ENCODE assay signal across 10 cellular contexts in the genomic region with DNA sequence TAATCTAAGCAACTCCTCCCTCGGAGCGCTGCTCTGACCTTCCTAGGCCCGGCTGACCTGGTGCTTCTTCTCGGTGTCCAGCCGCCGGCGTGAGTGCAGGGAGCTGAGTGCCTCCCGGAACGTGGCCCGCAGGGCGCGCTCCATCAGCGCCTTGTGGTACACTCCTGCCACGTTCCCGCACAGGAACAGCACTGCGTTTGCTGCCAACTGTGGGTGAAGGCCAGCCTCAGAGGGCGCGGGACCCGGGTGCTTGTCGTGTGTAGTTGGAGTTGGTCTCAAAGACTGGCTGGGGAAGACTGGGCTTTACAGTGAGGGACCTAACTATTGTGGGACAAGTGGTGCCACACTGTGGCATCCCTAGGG. TPM values are rescaled to one million over a fixed set of nuclear protein-coding genes. Genes with fewer than 3 reads are reported as not detected.
DNase-seq lines count a peak whose midpoint lies in the region; ATAC-seq, FAIRE-seq and TF ChIP-seq lines count a peak whose summit lies in the region.
"Had no signal": no experiment of that assay in that cellular context is flagged by ENCODE, and none has a peak within 500 bp of the region (broad histone marks: within the 10 kb centered on the region; RNA-seq: fewer than 3 reads in every experiment).

No MANE protein-coding gene starts in this region.

- FAIRE-seq in astrocyte (lab: Jason Lieb, UNC) (no peak), HTR-8/SVneo (lab: Jason Lieb, UNC) (no peak)

- H3K4me2 ChIP-seq in astrocyte (ENCODE audit: low read length), result peak overlapping the region; percentile 77

- peak overlapping the region; percentile 52 for H3K27ac Mint-ChIP-seq in CD4-positive, alpha-beta T cell
- H3K27ac Mint-ChIP-seq in astrocyte (ENCODE audit: unreplicated experiment), result no peak overlapping the region
- peak overlapping the region in 7 of 10 donors; percentile 7 to 94 (median 74) for H3K27ac Mint-ChIP-seq in naive thymus-derived CD8-positive, alpha-beta T cell
- H3K27ac Mint-ChIP-seq in stimulated activated naive B cell treated with anti-CD40 and anti-IgM and Interleukin-4, amounts not matched to agents 10 μg/mL and 1 μg/mL and 100 μg/mL, for 72 hours, result no peak overlapping the region

- peak; percentile 1 for ATAC-seq in CD4-positive, alpha-beta T cell (ENCODE audit: poor library complexity)
- peak; percentile 4 for ATAC-seq in HG03460 (IDR thresholded peaks at IDR 0.05; ENCODE audit: unreplicated experiment)
- no peak for ATAC-seq in naive thymus-derived CD8-positive, alpha-beta T cell
- ATAC-seq in stimulated activated naive B cell treated with anti-CD40 and anti-IgM and Interleukin-4, amounts not matched to agents 10 μg/mL and 1 μg/mL and 100 μg/mL, for 72 hours (replicated peaks), result no peak

- H4K20me1 ChIP-seq in astrocyte (ENCODE audit: insufficient read depth, low read length), result no peaks in the 10 kb centered on the region

- intact Hi-C loops in CD4-positive, alpha-beta T cell (cut with DNase I, micrococcal nuclease), result loop anchor here (1.0 to 10.0 kb wide), 5 partner anchors 21 to 343 kb away; a partner anchor contains a TSS

- H3K27ac ChIP-seq in CD4-positive, alpha-beta T cell (ENCODE audit: low read depth, low read length), result no peak overlapping the region
- no peak overlapping the region for H3K27ac ChIP-seq in astrocyte (ENCODE audit: low read depth, low read length)
- H3K27ac ChIP-seq: SJSA1 had no signal

- H3K4me3 ChIP-seq in astrocyte (ENCODE audit: insufficient read depth, low read depth, low read length), result no peak overlapping the region
- H3K4me3 ChIP-seq: SJSA1 had no signal

- peaks cover 18% of the 10 kb centered on the region for H3K36me3 Mint-ChIP-seq in CD4-positive, alpha-beta T cell (ENCODE audit: low read depth)
- no peaks in the 10 kb centered on the region for H3K36me3 Mint-ChIP-seq in astrocyte (ENCODE audit: low read depth, unreplicated experiment)
- peaks cover 0 to 13% (median 7%) of the 10 kb centered on the region in 3 donors for H3K36me3 Mint-ChIP-seq in naive thymus-derived CD8-positive, alpha-beta T cell
- H3K36me3 Mint-ChIP-seq in stimulated activated naive B cell treated with anti-CD40 and anti-IgM and Interleukin-4, amounts not matched to agents 10 μg/mL and 1 μg/mL and 100 μg/mL, for 72 hours, result peaks cover 4 to 13% of the 10 kb centered on the region in 2 donors

- peaks cover 27% of the 10 kb centered on the region for H3K27me3 ChIP-seq in CD4-positive, alpha-beta T cell (ENCODE audit: control insufficient read depth, insufficient read depth, low read length)
- H3K27me3 ChIP-seq in astrocyte (ENCODE audit: insufficient read depth, low read length), result peaks cover 39% of the 10 kb centered on the region
- H3K27me3 ChIP-seq: SJSA1 had no signal

- H3K4me1 ChIP-seq in astrocyte (ENCODE audit: insufficient read depth, low read length), result peaks cover 16% of the 10 kb centered on the region

- no peak overlapping the region for H3K4me3 Mint-ChIP-seq in CD4-positive, alpha-beta T cell
- no peak overlapping the region for H3K4me3 Mint-ChIP-seq in astrocyte (ENCODE audit: unreplicated experiment)
- H3K4me3 Mint-ChIP-seq in naive thymus-derived CD8-positive, alpha-beta T cell, result peak overlapping the region in 9 of 10 donors; percentile 72 to 92 (median 84)
- H3K4me3 Mint-ChIP-seq in stimulated activated naive B cell treated with anti-CD40 and anti-IgM and Interleukin-4, amounts not matched to agents 10 μg/mL and 1 μg/mL and 100 μg/mL, for 72 hours, result no peak overlapping the region

- no peak for TF ChIP-seq CTCF in CD4-positive, alpha-beta T cell (IDR thresholded peaks at IDR 0.05)
- TF ChIP-seq CTCF in astrocyte (IDR thresholded peaks at IDR 0.05; ENCODE audit: insufficient read depth, low read depth, low read length), result no peak

- H3K9me3 Mint-ChIP-seq in CD4-positive, alpha-beta T cell, result no peaks in the 10 kb centered on the region
- H3K9me3 Mint-ChIP-seq in astrocyte (ENCODE audit: unreplicated experiment), result peaks cover 7% of the 10 kb centered on the region
- H3K9me3 Mint-ChIP-seq in naive thymus-derived CD8-positive, alpha-beta T cell, result no peaks in the 10 kb centered on the region
- no peaks in the 10 kb centered on the region for H3K9me3 Mint-ChIP-seq in stimulated activated naive B cell treated with anti-CD40 and anti-IgM and Interleukin-4, amounts not matched to agents 10 μg/mL and 1 μg/mL and 100 μg/mL, for 72 hours

- no peak for DNase-seq in CD4-positive, alpha-beta T cell
- DNase-seq in astrocyte (ENCODE audit: low read depth), result no peak
- DNase-seq in naive thymus-derived CD8-positive, alpha-beta T cell, result no peak
- no peak for DNase-seq in stimulated activated naive B cell treated with anti-CD40 and anti-IgM and Interleukin-4, amounts not matched to agents 10 μg/mL and 1 μg/mL and 100 μg/mL, for 72 hours
- DNase-seq in HTR-8/SVneo (ENCODE audit: insufficient read length, low spot score), result no peak
- no peak for DNase-seq in stimulated activated naive CD4-positive, alpha-beta T cell treated with Interleukin-2 at 50 U/mL for 16 hours (lab: John Stamatoyannopoulos, UW)
- DNase-seq in SHP77 (lab: John Stamatoyannopoulos, UW), result no peak

- POLR2A ChIA-PET in CD4-positive, alpha-beta T cell (lab: Charles Lee), result interaction anchor here (0.6 to 11.3 kb wide), 10 partner anchors 20 to 251 kb away, joined by 3 to 270 read pairs (median 8); a partner anchor contains a TSS
- POLR2A ChIA-PET in naive thymus-derived CD8-positive, alpha-beta T cell (lab: Charles Lee), result interaction anchor here (0.5 to 5.4 kb wide), 9 partner anchors 10 to 118 kb away, joined by 3 to 99 read pairs (median 9); a partner anchor contains a TSS

- no peak overlapping the region for H3K9ac ChIP-seq in astrocyte (ENCODE audit: low read length)

- peak overlapping the region; percentile 5 for H2AFZ ChIP-seq in astrocyte (ENCODE audit: low read depth, low read length)

- no peaks in the 10 kb centered on the region for H3K36me3 ChIP-seq in astrocyte (ENCODE audit: insufficient read depth, low read length)
- H3K36me3 ChIP-seq: SJSA1 had no signal

- CTCF ChIA-PET in CD4-positive, alpha-beta T cell (lab: Charles Lee), result interaction anchor here (0.9 to 4.8 kb wide), 11 partner anchors 9 to 116 kb away, joined by 3 to 89 read pairs (median 17); a partner anchor contains a TSS

- H3K79me2 ChIP-seq in astrocyte (ENCODE audit: insufficient read depth, low read length), result no peaks in the 10 kb centered on the region

- H3K4me1 Mint-ChIP-seq in CD4-positive, alpha-beta T cell (ENCODE audit: low read depth), result peaks cover 62% of the 10 kb centered on the region
- H3K4me1 Mint-ChIP-seq in astrocyte (ENCODE audit: low read depth, unreplicated experiment), result no peaks in the 10 kb centered on the region
- peaks cover 23 to 82% (median 60%) of the 10 kb centered on the region in 4 donors for H3K4me1 Mint-ChIP-seq in naive thymus-derived CD8-positive, alpha-beta T cell
- peaks cover 24 to 38% of the 10 kb centered on the region in 2 donors for H3K4me1 Mint-ChIP-seq in stimulated activated naive B cell treated with anti-CD40 and anti-IgM and Interleukin-4, amounts not matched to agents 10 μg/mL and 1 μg/mL and 100 μg/mL, for 72 hours

- H3K9me3 ChIP-seq in CD4-positive, alpha-beta T cell (ENCODE audit: control insufficient read depth, low read length), result no peaks in the 10 kb centered on the region
- H3K9me3 ChIP-seq in astrocyte (ENCODE audit: insufficient read depth, low read depth, low read length), result no peaks in the 10 kb centered on the region
- H3K9me3 ChIP-seq: SJSA1 had no signal

- peaks cover 49% of the 10 kb centered on the region for H3K27me3 Mint-ChIP-seq in CD4-positive, alpha-beta T cell
- peaks cover 66% of the 10 kb centered on the region for H3K27me3 Mint-ChIP-seq in astrocyte (ENCODE audit: low read depth, unreplicated experiment)
- H3K27me3 Mint-ChIP-seq in naive thymus-derived CD8-positive, alpha-beta T cell, result peaks cover 15 to 59% (median 22%) of the 10 kb centered on the region in 5 donors
- H3K27me3 Mint-ChIP-seq in stimulated activated naive B cell treated with anti-CD40 and anti-IgM and Interleukin-4, amounts not matched to agents 10 μg/mL and 1 μg/mL and 100 μg/mL, for 72 hours, result peaks cover 16 to 39% of the 10 kb centered on the region in 2 donors

RNA-seq across cellular contexts. Expression of a gene that starts 3.2 kb away (rescaled TPM):
- 1 to 10 TPM; 4.7 to 5.9 TPM for total RNA-seq in CD4-positive, alpha-beta T cell
- total RNA-seq in astrocyte, result 0.32 and 0.67 TPM in 2 replicates
- 1 to 10 TPM; 3.8 to 4.7 TPM for total RNA-seq in naive thymus-derived CD8-positive, alpha-beta T cell
- under 1 TPM; 0.08 to 0.28 (median 0.24) TPM for polyA plus RNA-seq in naive thymus-derived CD8-positive, alpha-beta T cell
- total RNA-seq: SJSA1 had no signal

RNA-seq across cellular contexts. Expression of a gene that starts 8.1 kb away (rescaled TPM):
- 10 to 100 TPM; 18.1 to 18.9 TPM for total RNA-seq in CD4-positive, alpha-beta T cell
- total RNA-seq in astrocyte, result 0.58 and 0.95 TPM in 2 replicates
- total RNA-seq in naive thymus-derived CD8-positive, alpha-beta T cell, result 10 to 100 TPM; 32.9 to 35.8 TPM
- polyA plus RNA-seq in naive thymus-derived CD8-positive, alpha-beta T cell, result 10 to 100 TPM in 1 of 3 donors, 1 to 10 TPM in 2; 5.3 to 11.1 (median 5.6) TPM
- total RNA-seq: LHCN-M2, SJSA1 had no signal

RNA-seq across cellular contexts. Expression of a gene that starts 20.4 kb away (rescaled TPM):
- total RNA-seq in CD4-positive, alpha-beta T cell, result 10 to 100 TPM; 15.6 to 18.3 TPM
- 5.5 TPM in 2 replicates for total RNA-seq in astrocyte
- total RNA-seq in naive thymus-derived CD8-positive, alpha-beta T cell, result 10 to 100 TPM in 1 of 2 experiments, 1 to 10 TPM in 1; 9.6 to 10.1 TPM
- polyA plus RNA-seq in naive thymus-derived CD8-positive, alpha-beta T cell, result 1 to 10 TPM; 3.4 to 5.9 (median 4.5) TPM

RNA-seq across cellular contexts. Expression of a gene that starts 21.8 kb away (rescaled TPM):
- total RNA-seq in CD4-positive, alpha-beta T cell, result 10 to 100 TPM; 16.4 to 18.2 TPM
- 7.8 and 9.3 TPM in 2 replicates for total RNA-seq in astrocyte
- total RNA-seq in naive thymus-derived CD8-positive, alpha-beta T cell, result 10 to 100 TPM; 12.5 to 13.0 TPM
- polyA plus RNA-seq in naive thymus-derived CD8-positive, alpha-beta T cell, result 1 to 10 TPM in 2 of 3 donors, under 1 TPM in 1; 0.93 to 3.5 (median 1.5) TPM

RNA-seq across cellular contexts. Expression of a gene that starts 23.9 kb away (rescaled TPM):
- total RNA-seq in CD4-positive, alpha-beta T cell, result 1 to 10 TPM; 7.4 to 9.2 TPM
- total RNA-seq in astrocyte, result not detected in 2 replicates
- 10 to 100 TPM; 12.2 to 15.5 TPM for total RNA-seq in naive thymus-derived CD8-positive, alpha-beta T cell
- 10 to 100 TPM in 2 of 3 donors, 1 to 10 TPM in 1; 8.6 to 16.1 (median 13.2) TPM for polyA plus RNA-seq in naive thymus-derived CD8-positive, alpha-beta T cell
- total RNA-seq: SJSA1 had no signal

Comparison
In these comparisons a context has a peak if more than half of its experiments do, and no peak if none do; other contexts are left out.
1. ATAC-seq: peak in CD4-positive, alpha-beta T cell (single experiment) and HG03460 (single experiment); none in naive thymus-derived CD8-positive, alpha-beta T cell (0 of 2) and stimulated activated naive B cell treated with anti-CD40 and anti-IgM and Interleukin-4, amounts not matched to agents 10 μg/mL and 1 μg/mL and 100 μg/mL, for 72 hours (0 of 2).
2. H3K27ac Mint-ChIP-seq: peak in CD4-positive, alpha-beta T cell (single experiment) and naive thymus-derived CD8-positive, alpha-beta T cell (7 of 10); none in astrocyte (single experiment) and stimulated activated naive B cell treated with anti-CD40 and anti-IgM and Interleukin-4, amounts not matched to agents 10 μg/mL and 1 μg/mL and 100 μg/mL, for 72 hours (single experiment).
3. H3K4me3 Mint-ChIP-seq: peak in naive thymus-derived CD8-positive, alpha-beta T cell (9 of 10); none in CD4-positive, alpha-beta T cell (single experiment), astrocyte (single experiment) and stimulated activated naive B cell treated with anti-CD40 and anti-IgM and Interleukin-4, amounts not matched to agents 10 μg/mL and 1 μg/mL and 100 μg/mL, for 72 hours (0 of 2).